In the genomic region with DNA sequence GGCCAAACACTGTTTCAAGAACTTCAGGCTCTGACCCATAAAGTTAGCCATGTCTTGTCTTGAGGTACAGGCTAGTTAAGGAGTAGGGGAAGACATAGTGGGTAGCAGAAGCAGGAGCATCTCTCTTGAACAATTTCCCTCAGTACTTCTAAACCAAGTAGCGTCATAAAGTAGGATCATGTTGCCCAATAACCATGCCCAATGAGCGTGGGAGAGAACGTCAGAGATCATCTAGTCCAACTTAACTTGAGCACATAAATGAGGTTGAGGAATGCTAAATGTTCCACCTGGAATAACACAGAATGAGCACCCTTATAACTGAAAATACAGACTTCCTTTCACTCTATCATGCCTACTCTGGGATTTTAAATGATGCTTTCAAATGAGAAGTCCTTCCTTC, we compare ENCODE assay signal across 30 cellular contexts.
"Had no signal": no experiment of that assay in that cellular context is flagged by ENCODE, and none has a peak within 500 bp of the region (broad histone marks: within the 10 kb centered on the region; RNA-seq: fewer than 3 reads in every experiment).

No MANE protein-coding gene starts in this region.

- H3K4me1 Mint-ChIP-seq: activated CD4-positive, alpha-beta T cell treated with anti-CD3 and anti-CD28 coated beads for 36 hours; activated CD4-positive, alpha-beta T cell treated with anti-CD3 and anti-CD28 coated beads, Interleukin-2, amount 10 ng/mL, durations not matched to agents 24 days and 14 days; activated CD8-positive, alpha-beta memory T cell treated with anti-CD3 and anti-CD28 coated beads, Interleukin-2, amount 10 ng/mL, durations not matched to agents 7 days and 5 days; T-helper 17 cell had no signal

- ATAC-seq: activated CD4-positive, alpha-beta T cell treated with anti-CD3 and anti-CD28 coated beads for 36 hours; activated CD8-positive, alpha-beta memory T cell treated with anti-CD3 and anti-CD28 coated beads, Interleukin-2, amount 10 ng/mL, durations not matched to agents 7 days and 5 days; activated CD8-positive, alpha-beta T cell treated with anti-CD3 and anti-CD28 coated beads, Interleukin-2, amount 10 ng/mL, durations not matched to agents 7 days and 5 days; effector memory CD8-positive, alpha-beta T cell; gastroesophageal sphincter; T-helper 17 cell had no signal

- DNase-seq: activated CD4-positive, alpha-beta memory T cell treated with anti-CD3 and anti-CD28 coated beads for 36 hours; activated CD4-positive, alpha-beta T cell treated with anti-CD3 and anti-CD28 coated beads for 36 hours; activated CD4-positive, alpha-beta T cell treated with anti-CD3 and anti-CD28 coated beads, Interleukin-2, amount 10 ng/mL, durations not matched to agents 24 days and 14 days; activated CD4-positive, CD25-positive, alpha-beta regulatory T cell; activated CD4-positive, CD25-positive, alpha-beta regulatory T cell treated with anti-CD3 and anti-CD28 coated beads, Interleukin-2, amount 50 U/mL, for 72 hours; activated CD8-positive, alpha-beta memory T cell treated with anti-CD3 and anti-CD28 coated beads, Interleukin-2, amount 10 ng/mL, durations not matched to agents 7 days and 5 days; activated CD8-positive, alpha-beta memory T cell treated with anti-CD3 and anti-CD28 coated beads, Interleukin-2, amount 50 U/mL, for 4 hours; activated CD8-positive, alpha-beta T cell treated with anti-CD3 and anti-CD28 coated beads, Interleukin-2, amount 10 ng/mL, durations not matched to agents 7 days and 5 days; activated gamma-delta T cell; activated naive CD4-positive, alpha-beta T cell; activated naive CD4-positive, alpha-beta T cell treated with anti-CD3 and anti-CD28 coated beads, Interleukin-2, amount 50 U/mL, for 16 hours; activated T-cell treated with anti-CD3 and anti-CD28 coated beads, Interleukin-2, amount 50 U/mL, for 1 hour; activated T-cell treated with anti-CD3 and anti-CD28 coated beads, Interleukin-2, amount 50 U/mL, for 48 hours; amniotic stem cell; anterior cingulate cortex; brain microvascular endothelial cell; cortex of kidney; dermis blood vessel endothelial cell; effector CD4-positive, alpha-beta T cell; effector memory CD8-positive, alpha-beta T cell; erythroblast; esophagus squamous epithelium; foreskin melanocyte; T-helper 1 cell; T-helper 17 cell; T1000 had no signal

- H3K4me1 ChIP-seq: esophagus squamous epithelium, gastroesophageal sphincter had no signal

- H3K4me3 ChIP-seq: esophagus squamous epithelium, gastroesophageal sphincter had no signal

- H3K4me3 Mint-ChIP-seq: activated CD4-positive, alpha-beta memory T cell treated with anti-CD3 and anti-CD28 coated beads for 36 hours; activated CD4-positive, alpha-beta T cell treated with anti-CD3 and anti-CD28 coated beads for 36 hours; activated CD4-positive, alpha-beta T cell treated with anti-CD3 and anti-CD28 coated beads, Interleukin-2, amount 10 ng/mL, durations not matched to agents 24 days and 14 days; activated CD8-positive, alpha-beta memory T cell treated with anti-CD3 and anti-CD28 coated beads, Interleukin-2, amount 10 ng/mL, durations not matched to agents 7 days and 5 days; activated CD8-positive, alpha-beta T cell treated with anti-CD3 and anti-CD28 coated beads, Interleukin-2, amount 10 ng/mL, durations not matched to agents 7 days and 5 days; activated naive CD8-positive, alpha-beta T cell; activated T-helper 1 cell treated with anti-CD3 and anti-CD28 coated beads, Interleukin-12 subunit alpha, Interleukin-12 subunit beta, Interleukin-2, Interleukin-4 antibody, amounts not matched to agents 30 ng/mL and 10 ng/mL and 1 ng/mL, durations not matched to agents 14 hours and 24 hours and 36 hours; effector memory CD8-positive, alpha-beta T cell; T-helper 17 cell; T-helper 2 cell treated with Interferon-gamma antibody and Interleukin-4, amounts not matched to agents 5 μg/mL and 100 μg/mL, for 36 hours had no signal

- H3K9me3 ChIP-seq: esophagus squamous epithelium, gastroesophageal sphincter had no signal

- H3K27me3 ChIP-seq: esophagus squamous epithelium, gastroesophageal sphincter had no signal

- H3K36me3 ChIP-seq: brain microvascular endothelial cell, esophagus squamous epithelium, gastroesophageal sphincter had no signal

- H3K27ac Mint-ChIP-seq: activated CD4-positive, alpha-beta memory T cell treated with anti-CD3 and anti-CD28 coated beads for 36 hours; activated CD4-positive, alpha-beta T cell treated with anti-CD3 and anti-CD28 coated beads for 36 hours; activated CD4-positive, alpha-beta T cell treated with anti-CD3 and anti-CD28 coated beads, Interleukin-2, amount 10 ng/mL, durations not matched to agents 24 days and 14 days; activated CD8-positive, alpha-beta memory T cell treated with anti-CD3 and anti-CD28 coated beads, Interleukin-2, amount 10 ng/mL, durations not matched to agents 7 days and 5 days; activated CD8-positive, alpha-beta T cell treated with anti-CD3 and anti-CD28 coated beads, Interleukin-2, amount 10 ng/mL, durations not matched to agents 7 days and 5 days; activated naive CD8-positive, alpha-beta T cell; activated T-helper 1 cell treated with anti-CD3 and anti-CD28 coated beads, Interleukin-12 subunit alpha, Interleukin-12 subunit beta, Interleukin-2, Interleukin-4 antibody, amounts not matched to agents 30 ng/mL and 10 ng/mL and 1 ng/mL, durations not matched to agents 14 hours and 24 hours and 36 hours; T-helper 17 cell; T-helper 2 cell treated with Interferon-gamma antibody and Interleukin-4, amounts not matched to agents 5 μg/mL and 100 μg/mL, for 36 hours had no signal

- H3K27ac ChIP-seq: brain microvascular endothelial cell, esophagus squamous epithelium, gastroesophageal sphincter had no signal

- H3K27me3 Mint-ChIP-seq: activated CD4-positive, alpha-beta memory T cell treated with anti-CD3 and anti-CD28 coated beads for 36 hours; activated CD4-positive, alpha-beta T cell treated with anti-CD3 and anti-CD28 coated beads for 36 hours; activated CD4-positive, alpha-beta T cell treated with anti-CD3 and anti-CD28 coated beads, Interleukin-2, amount 10 ng/mL, durations not matched to agents 24 days and 14 days; activated CD8-positive, alpha-beta memory T cell treated with anti-CD3 and anti-CD28 coated beads, Interleukin-2, amount 10 ng/mL, durations not matched to agents 7 days and 5 days; activated naive CD8-positive, alpha-beta T cell; effector memory CD8-positive, alpha-beta T cell had no signal

- H3K9me3 Mint-ChIP-seq: activated CD4-positive, alpha-beta memory T cell treated with anti-CD3 and anti-CD28 coated beads for 36 hours; activated CD4-positive, alpha-beta T cell treated with anti-CD3 and anti-CD28 coated beads, Interleukin-2, amount 10 ng/mL, durations not matched to agents 24 days and 14 days; activated T-helper 1 cell treated with anti-CD3 and anti-CD28 coated beads, Interleukin-12 subunit alpha, Interleukin-12 subunit beta, Interleukin-2, Interleukin-4 antibody, amounts not matched to agents 30 ng/mL and 10 ng/mL and 1 ng/mL, durations not matched to agents 14 hours and 24 hours and 36 hours; effector memory CD8-positive, alpha-beta T cell; T-helper 2 cell treated with Interferon-gamma antibody and Interleukin-4, amounts not matched to agents 5 μg/mL and 100 μg/mL, for 36 hours had no signal
